ENCODE assay signal across 18 cellular contexts in genomic region chr11:1049431-1049891, GRCh38. TPM values are rescaled to one million over a fixed set of nuclear protein-coding genes. Genes with fewer than 3 reads are reported as not detected.
DNase-seq lines count a peak whose midpoint lies in the region; ATAC-seq, FAIRE-seq and TF ChIP-seq lines count a peak whose summit lies in the region.
"Had no signal": no experiment of that assay in that cellular context is flagged by ENCODE, and none has a peak within 500 bp of the region (broad histone marks: within the 10 kb centered on the region; RNA-seq: fewer than 3 reads in every experiment).

No MANE protein-coding gene starts in this region.

- no peak for FAIRE-seq in kidney (lab: Jason Lieb, UNC)
- no peak for FAIRE-seq in GM19239 (lab: Jason Lieb, UNC)
- FAIRE-seq: GM12878 had no signal

- H3K9me3 ChIP-seq in left ventricle myocardium inferior (replicated peaks) (peaks cover 7% of the 10 kb centered on the region), kidney (ENCODE audit: control insufficient read depth in 1 of 2, low read length in 2 of 2) (peaks cover 0 to 5% of the 10 kb centered on the region in 2 donors), upper lobe of right lung (no peaks in the 10 kb centered on the region)
- H3K9me3 ChIP-seq: thoracic aorta had no signal

- H3K4me1 ChIP-seq in left ventricle myocardium inferior (peaks cover 8% of the 10 kb centered on the region), kidney (ENCODE audit: control insufficient read depth in 1 of 2, insufficient read depth in 1 of 2, low read depth in 1 of 2, low read length in 2 of 2) (peaks cover 0 to 2% of the 10 kb centered on the region in 2 donors), upper lobe of right lung (peaks cover 2% of the 10 kb centered on the region)

- no peak overlapping the region for H3K9ac ChIP-seq in kidney (ENCODE audit: low read length in 2 of 2)

- TF ChIP-seq CTCF in left ventricle myocardium inferior (IDR thresholded peaks at IDR 0.05; ENCODE audit: borderline replicate concordance) (no peak), kidney (IDR thresholded peaks at IDR 0.05; ENCODE audit: borderline replicate concordance, extremely low read depth, insufficient read depth) (no peak), upper lobe of right lung (IDR thresholded peaks at IDR 0.05) (no peak)

- intact Hi-C loops in cardiac septum (cut with DNase I) (no loop called here), left ventricle myocardium inferior (cut with micrococcal nuclease) (no loop called here), kidney (cut with DNase I) (loop anchor here (10.0 kb wide), 1 partner anchor 195 kb away; no protein-coding TSS in a partner anchor), upper lobe of right lung (cut with DNase I) (no loop called here)

- H3K27me3 ChIP-seq in left ventricle myocardium inferior (ENCODE audit: low read depth) (peaks cover 81% of the 10 kb centered on the region), upper lobe of right lung (peaks cover 11% of the 10 kb centered on the region)

- H3K27ac ChIP-seq in left ventricle myocardium inferior (replicated peaks): no peak overlapping the region
- H3K27ac ChIP-seq in kidney (ENCODE audit: low read depth in 2 of 2, low read length in 2 of 2): no peak overlapping the region
- H3K27ac ChIP-seq in upper lobe of right lung: no peak overlapping the region
- H3K27ac ChIP-seq: thoracic aorta had no signal

- ATAC-seq in upper lobe of right lung (peak; percentile 59), HG03469 (IDR thresholded peaks at IDR 0.05; ENCODE audit: unreplicated experiment) (no peak)
- ATAC-seq: activated CD8-positive, alpha-beta memory T cell treated with anti-CD3 and anti-CD28 coated beads, Interleukin-2, amount 10 ng/mL, durations not matched to agents 7 days and 5 days; GM12878; PC-3 had no signal

- DNase-seq in cardiac septum (ENCODE audit: low spot score) (peak; percentile 49), left ventricle myocardium inferior (no peak), NCI-H69 (lab: John Stamatoyannopoulos, UW) (peak; percentile 42), kidney (peak; percentile 68), upper lobe of right lung (peak; percentile 83), GM19239 (ENCODE audit: insufficient read length, low spot score) (no peak)
- DNase-seq in NK-92 treated with Interleukin-12 subunit alpha and Interleukin-12 subunit beta, amount 100 ng/mL, for 24 hours (lab: John Stamatoyannopoulos, UW): no peak
- DNase-seq: activated CD8-positive, alpha-beta memory T cell treated with anti-CD3 and anti-CD28 coated beads, Interleukin-2, amount 10 ng/mL, durations not matched to agents 7 days and 5 days; caudate nucleus; effector CD8-positive, alpha-beta T cell; foreskin melanocyte; NCI-H2227 treated with DMSO at 0.1 percent for 48 hours; PC-3 had no signal

- H3K36me3 ChIP-seq in left ventricle myocardium inferior (no peaks in the 10 kb centered on the region), kidney (ENCODE audit: control insufficient read depth in 1 of 2, insufficient read depth in 2 of 2, low read length in 2 of 2) (no peaks in the 10 kb centered on the region), upper lobe of right lung (no peaks in the 10 kb centered on the region)
- H3K36me3 ChIP-seq: thoracic aorta had no signal

- H3K4me3 ChIP-seq in left ventricle myocardium inferior (no peak overlapping the region), kidney (ENCODE audit: low read length in 2 of 2) (no peak overlapping the region), upper lobe of right lung (no peak overlapping the region)
- H3K4me3 ChIP-seq: GM12878, thoracic aorta had no signal

RNA-seq across cellular contexts. Expression of gene MUC6, which starts 12.9 kb away (rescaled TPM):
- not detected for total RNA-seq in cardiac septum
- not detected for total RNA-seq in left ventricle myocardium inferior
- 3.0 TPM for total RNA-seq in kidney
- polyA plus RNA-seq in kidney (ENCODE audit: insufficient read depth, low read depth, low replicate concordance): 1.1 TPM
- not detected for total RNA-seq in upper lobe of right lung
- total RNA-seq: activated CD8-positive, alpha-beta memory T cell treated with anti-CD3 and anti-CD28 coated beads, Interleukin-2, amount 10 ng/mL, durations not matched to agents 7 days and 5 days; HT1080; mesothelial cell of epicardium had no signal

RNA-seq across cellular contexts. Expression of gene MUC2, which starts 25.2 kb away (rescaled TPM):
- total RNA-seq in cardiac septum (0.03 TPM), left ventricle myocardium inferior (0.03 TPM), kidney (not detected), upper lobe of right lung (not detected)
- not detected for polyA plus RNA-seq in kidney (ENCODE audit: insufficient read depth, low read depth, low replicate concordance)
- total RNA-seq: activated CD8-positive, alpha-beta memory T cell treated with anti-CD3 and anti-CD28 coated beads, Interleukin-2, amount 10 ng/mL, durations not matched to agents 7 days and 5 days; HT1080; thoracic aorta had no signal
- polyA plus RNA-seq: GM12878 had no signal

Comparison
In these comparisons a context has a peak if more than half of its experiments do, and no peak if none do; other contexts are left out.
1. DNase-seq: peak in cardiac septum (single experiment), NCI-H69 (single experiment), kidney (single experiment) and upper lobe of right lung (single experiment); none in left ventricle myocardium inferior (single experiment), NK-92 treated with Interleukin-12 subunit alpha and Interleukin-12 subunit beta, amount 100 ng/mL, for 24 hours (single experiment) and GM19239 (single experiment).